8 cellular contexts compared by ENCODE assay signal in genomic region chr1:40096646-40096976, GRCh38. TPM values are rescaled to one million over a fixed set of nuclear protein-coding genes. Genes with fewer than 3 reads are reported as not detected.
DNase-seq lines count a peak whose midpoint lies in the region; ATAC-seq and TF ChIP-seq lines count a peak whose summit lies in the region.

No MANE protein-coding gene starts in this region.

- TF ChIP-seq POLR2A in esophagus squamous epithelium (IDR thresholded peaks at IDR 0.05) = no peak

- no peaks in the 10 kb centered on the region for H3K9me3 ChIP-seq in Panc1 (ENCODE audit: control insufficient read depth, insufficient read depth, low read depth, low read length)
- H3K9me3 ChIP-seq in esophagus squamous epithelium = no peaks in the 10 kb centered on the region

- CTCF ChIA-PET in Panc1 (lab: Charles Lee) = interaction anchor here (0.7 kb wide), 1 partner anchor 18 kb away, joined by 4 read pairs; no protein-coding TSS in a partner anchor

- H3K36me3 Mint-ChIP-seq in osteocyte (ENCODE audit: unreplicated experiment) = peaks cover 5% of the 10 kb centered on the region

- H3K27me3 ChIP-seq in Panc1 (ENCODE audit: control insufficient read depth, insufficient read depth, low read length) (no peaks in the 10 kb centered on the region), esophagus squamous epithelium (peaks cover 0 to 7% (median 0%) of the 10 kb centered on the region in 4 donors)

- TF ChIP-seq CTCF in Panc1 (IDR thresholded peaks at IDR 0.05) (no peak), esophagus squamous epithelium (IDR thresholded peaks at IDR 0.05) (no peak), osteocyte (IDR thresholded peaks at IDR 0.05) (no peak)

- peaks cover 12% of the 10 kb centered on the region for H3K4me1 ChIP-seq in Panc1 (ENCODE audit: control insufficient read depth, insufficient read depth, low read length)
- peaks cover 3 to 26% (median 10%) of the 10 kb centered on the region in 3 donors for H3K4me1 ChIP-seq in esophagus squamous epithelium

- POLR2A ChIA-PET in Panc1 (lab: Charles Lee) = no interaction called here

- peak overlapping the region; percentile 91 for H3K27ac ChIP-seq in Panc1 (ENCODE audit: low read length)
- peak overlapping the region; percentile 41 to 78 (median 70) for H3K27ac ChIP-seq in esophagus squamous epithelium

- H3K4me3 Mint-ChIP-seq in osteocyte (ENCODE audit: unreplicated experiment) = peak overlapping the region; percentile 89

- peaks cover 10% of the 10 kb centered on the region for H3K27me3 Mint-ChIP-seq in osteocyte (ENCODE audit: unreplicated experiment)

- TSS peak; percentile 83 for BruUV-seq in Panc1 (replicated peaks; lab: Mats Ljungman, UMichigan)

- H3K27ac Mint-ChIP-seq in osteocyte (ENCODE audit: unreplicated experiment) = peak overlapping the region; percentile 85

- WGBS in esophagus squamous epithelium, 2 donors = 9 to 10% methylated on average over 9 of the region's 9 CpGs

- intact Hi-C loops in Right ventricle myocardium inferior (cut with DNase I) (no loop called here), cardiac septum (cut with DNase I) (no loop called here), Panc1 (cut with micrococcal nuclease; ENCODE audit: unreplicated experiment) (no loop called here), esophagus squamous epithelium (cut with DNase I) (no loop called here)

- H3K4me3 ChIP-seq in Panc1 (ENCODE audit: low read depth in 2 of 2, low read length in 2 of 2) (peak overlapping the region; percentile 89 to 95), esophagus squamous epithelium (peak overlapping the region; percentile 53 to 91 (median 68))

- peaks cover 21% of the 10 kb centered on the region for H3K4me1 Mint-ChIP-seq in osteocyte (ENCODE audit: unreplicated experiment)

- H3K9me3 Mint-ChIP-seq in osteocyte (ENCODE audit: unreplicated experiment) = no peaks in the 10 kb centered on the region

- no peak for DNase-seq in Right ventricle myocardium inferior (ENCODE audit: missing footprints)
- DNase-seq in cardiac septum (ENCODE audit: low spot score) = no peak
- DNase-seq in Panc1 (ENCODE audit: low read depth, low spot score) = no peak
- no peak for DNase-seq in esophagus squamous epithelium (lab: John Stamatoyannopoulos, UW)
- DNase-seq in osteocyte (ENCODE audit: extremely low spot score, unreplicated experiment) = no peak
- no peak for DNase-seq in NCI-H146 treated with DMSO at 0.1 percent for 48 hours (lab: John Stamatoyannopoulos, UW; ENCODE audit: unreplicated experiment)
- no peak for DNase-seq in SW 1271 (lab: John Stamatoyannopoulos, UW)
- no peak for DNase-seq in NCI-H1092 (lab: John Stamatoyannopoulos, UW)

- no peaks in the 10 kb centered on the region for H3K36me3 ChIP-seq in Panc1 (ENCODE audit: control insufficient read depth, insufficient read depth, low read length)
- peaks cover 0 to 8% (median 1%) of the 10 kb centered on the region in 3 donors for H3K36me3 ChIP-seq in esophagus squamous epithelium

- ATAC-seq in Right ventricle myocardium inferior (peak; percentile 33), Panc1 (peak; percentile 62)

- in situ Hi-C loops in Panc1 (cut with HindIII; ENCODE audit: low pct_unique_long_range_greater_than_20kb, low sequenced_read_pairs) = no loop called here

RNA-seq across cellular contexts. Expression of gene PPT1, which starts 0.4 kb away (rescaled TPM):
- total RNA-seq in Right ventricle myocardium inferior (44.1 TPM), cardiac septum (31.1 TPM), Panc1 (2021; ENCODE audit: unreplicated experiment) (158 TPM), esophagus squamous epithelium (10 to 100 TPM; 27.2 to 43.9 (median 37.6) TPM), osteocyte (62.6 and 72.1 TPM in 2 replicates)
- polyA plus RNA-seq in Panc1 (2012; ENCODE audit: insufficient read length) = 106 TPM

RNA-seq across cellular contexts. Expression of gene CAP1, which starts 56.1 kb away (rescaled TPM):
- total RNA-seq in Right ventricle myocardium inferior (88.8 TPM), cardiac septum (82.8 TPM), Panc1 (2021; ENCODE audit: unreplicated experiment) (463 TPM), esophagus squamous epithelium (100 to 1,000 TPM; 157 to 282 (median 227) TPM), osteocyte (367 and 376 TPM in 2 replicates)
- 319 TPM for polyA plus RNA-seq in Panc1 (2012; ENCODE audit: insufficient read length)
